1 cellular context compared by ENCODE assay signal in genomic region chr6:69894578-69895347, GRCh38.
TF ChIP-seq lines count a peak whose summit lies in the region.

No MANE protein-coding gene starts in this region.

TF ChIP-seq in GM12878, 131 proteins besides CTCF, POLR2A, EP300 and RAD21 (continued from another document):
- TF ChIP-seq ZNF592 (IDR thresholded peaks at IDR 0.05), result 0 out of 2 replicates have a peak, but pooled peaks have one; percentile 9
- 0 out of 2 replicates have a peak, but pooled peaks have one; percentile 18 for TF ChIP-seq TCF12 (IDR thresholded peaks at IDR 0.05; ENCODE audit: low read depth, low read length)
- TF ChIP-seq USF2 (IDR thresholded peaks at IDR 0.05; ENCODE audit: borderline replicate concordance, low read depth, low read length), result no peak
- TF ChIP-seq WRNIP1 (IDR thresholded peaks at IDR 0.05; ENCODE audit: borderline replicate concordance, low read depth, low read length), result 0 out of 2 replicates have a peak, but pooled peaks have one; percentile 18
- peak; percentile 69; the same call in 1 of the 2 replicates for TF ChIP-seq RELB (IDR thresholded peaks at IDR 0.05; ENCODE audit: low read depth)
- TF ChIP-seq MAX (IDR thresholded peaks at IDR 0.05; ENCODE audit: low read depth, low read length), result no peak
- peak; percentile 66; the same call in 1 of the 2 replicates for TF ChIP-seq NR2F1 (conservative IDR thresholded peaks at IDR 0.05)
- TF ChIP-seq KDM1A (IDR thresholded peaks at IDR 0.05; ENCODE audit: borderline replicate concordance), result no peak
- no peak for TF ChIP-seq E4F1 (IDR thresholded peaks at IDR 0.05; ENCODE audit: borderline replicate concordance, partially characterized antibody)
- no peak for TF ChIP-seq ELK1 (IDR thresholded peaks at IDR 0.05; ENCODE audit: low read depth, low read length)
- TF ChIP-seq ETV6 (conservative IDR thresholded peaks at IDR 0.05 in 1 of 2, IDR thresholded peaks at IDR 0.05 in 1 of 2; ENCODE audit: borderline replicate concordance in 1 of 2, low read depth in 1 of 2), result no peak
- TF ChIP-seq IKZF1 (conservative IDR thresholded peaks at IDR 0.05), result peak; percentile 79
- TF ChIP-seq FOXK2 (IDR thresholded peaks at IDR 0.05), result no peak
- no peak for TF ChIP-seq MYB (IDR thresholded peaks at IDR 0.05; ENCODE audit: borderline replicate concordance, low read depth, low read length)
- TF ChIP-seq STAT3 (IDR thresholded peaks at IDR 0.05; ENCODE audit: low read depth, low read length), result no peak
TF ChIP-seq in GM12878: peak in this region for 25.
